In genomic region chr12:62259993-62260732, GRCh38 we compare ENCODE assay signal across 8 cellular contexts. TPM values are rescaled to one million over a fixed set of nuclear protein-coding genes. Genes with fewer than 3 reads are reported as not detected.
DNase-seq lines count a peak whose midpoint lies in the region; ATAC-seq and TF ChIP-seq lines count a peak whose summit lies in the region.

USP15 (plus strand) TSS chr12:62260404; CDS start chr12:62260415, 11 bp downstream.

- H3K79me2 ChIP-seq in OCI-LY3 (ENCODE audit: low read length) = peaks cover 50% of the 10 kb centered on the region

- H3K27ac ChIP-seq in OCI-LY3 (ENCODE audit: low read length) (peak within 1 kb of the TSS; percentile 97), epithelial cell of prostate (peak within 1 kb of the TSS; percentile 92)

- H3K4me2 ChIP-seq in OCI-LY3 (ENCODE audit: low read length) = peak within 1 kb of the TSS; percentile 83

- peak within 1 kb of the TSS; percentile 94 for H3K9ac ChIP-seq in OCI-LY3 (ENCODE audit: low read length)

- peak; percentile 85 for DNase-seq in DMS 273 treated with DMSO at 0.1 percent for 48 hours (lab: John Stamatoyannopoulos, UW)
- peak; percentile 84 for DNase-seq in HuH-7 (ENCODE audit: low spot score)
- DNase-seq in activated T-cell treated with anti-CD3 and anti-CD28 coated beads for 48 hours (ENCODE audit: low read depth) = peak; percentile 95
- peak; percentile 79 for DNase-seq in epithelial cell of prostate (ENCODE audit: low read depth, low spot score)
- DNase-seq in mucosa of gallbladder (ENCODE audit: low spot score) = peak; percentile 97
- DNase-seq in stimulated activated CD8-positive, alpha-beta memory T cell treated with anti-CD3 and anti-CD28 coated beads, Interleukin-4, amount 100 ng/mL, for 4 hours (ENCODE audit: low read depth in 2 of 2, low spot score in 1 of 2) = peak; percentile 90 to 94

- H3K4me1 ChIP-seq in OCI-LY3 (ENCODE audit: low read length) = peaks cover 43% of the 10 kb centered on the region

- peak within 1 kb of the TSS; percentile 77 for H3K4me3 ChIP-seq in OCI-LY3 (ENCODE audit: low read length)

- H3K36me3 ChIP-seq in OCI-LY3 (replicated peaks; ENCODE audit: low read depth, low read length) = no peaks in the 10 kb centered on the region

- H3K9me3 ChIP-seq in OCI-LY3 (ENCODE audit: insufficient read depth, low read length) = no peaks in the 10 kb centered on the region

- peaks cover 31% of the 10 kb centered on the region for H4K20me1 ChIP-seq in OCI-LY3 (ENCODE audit: insufficient read depth, low read length)

- TF ChIP-seq CTCF in OCI-LY3 (IDR thresholded peaks at IDR 0.05; ENCODE audit: low read depth, low read length) = peak; percentile 54

- H2AFZ ChIP-seq in OCI-LY3 (ENCODE audit: low read depth, low read length) = peak within 1 kb of the TSS; percentile 72

- H3K27me3 ChIP-seq in OCI-LY3 (ENCODE audit: low read depth, low read length) = no peaks in the 10 kb centered on the region

- ATAC-seq in GM21515 (IDR thresholded peaks at IDR 0.05; ENCODE audit: unreplicated experiment) = peak; percentile 79

RNA-seq across cellular contexts. Expression of gene USP15, which starts in this region (rescaled TPM):
- 35.7 TPM for total RNA-seq in mucosa of gallbladder

Comparison
In these comparisons a context has a peak if more than half of its experiments do, and no peak if none do; other contexts are left out.
1. Peak in every context shown above with its lines: DNase-seq, ATAC-seq, H3K4me3 ChIP-seq and H3K27ac ChIP-seq.